ENCODE assay signal across 8 cellular contexts in genomic region chr1:54581621-54582035, GRCh38. TPM values are rescaled to one million over a fixed set of nuclear protein-coding genes. Genes with fewer than 3 reads are reported as not detected.
A peak's percentile ranks its signal among the peaks of the same experiment; 100 is the strongest.
DNase-seq lines count a peak whose midpoint lies in the region; ATAC-seq, FAIRE-seq and TF ChIP-seq lines count a peak whose summit lies in the region.

No MANE protein-coding gene starts in this region.

- TF ChIP-seq POLR2A in ovary (IDR thresholded peaks at IDR 0.05) = peak; percentile 62

- no peak for TF ChIP-seq EP300 in ovary (IDR thresholded peaks at IDR 0.05)

- no peak overlapping the region for H3K4me3 Mint-ChIP-seq in mesothelial cell of epicardium
- H3K4me3 Mint-ChIP-seq in activated naive CD8-positive, alpha-beta T cell treated with anti-CD3 and anti-CD28 coated beads, Interleukin-2, amount 50 U/mL, for 24 hours = no peak overlapping the region

- intact Hi-C loops in ovary (cut with DNase I) = loop anchor here in 1 of 4 donors (2.0 kb wide), 1 partner anchor 35 kb away; no protein-coding TSS in a partner anchor

- H3K9me3 Mint-ChIP-seq in mesothelial cell of epicardium = peaks cover 7% of the 10 kb centered on the region
- no peaks in the 10 kb centered on the region for H3K9me3 Mint-ChIP-seq in activated naive CD8-positive, alpha-beta T cell treated with anti-CD3 and anti-CD28 coated beads, Interleukin-2, amount 50 U/mL, for 24 hours

- ATAC-seq in HG03378 (IDR thresholded peaks at IDR 0.05; ENCODE audit: unreplicated experiment) = no peak
- ATAC-seq in activated naive CD8-positive, alpha-beta T cell treated with anti-CD3 and anti-CD28 coated beads, Interleukin-2, amount 50 U/mL, for 24 hours = no peak

- 33 to 34% (median 34%) methylated on average over 4 to 5 of the region's 5 CpGs for WGBS in ovary, 3 donors

- FAIRE-seq in RCC 7860 (lab: Jason Lieb, UNC) = peak; percentile 65

- peak overlapping the region; percentile 16 to 83 for H3K27ac ChIP-seq in ovary

- peak; percentile 75 for DNase-seq in DMS153 (lab: John Stamatoyannopoulos, UW)
- DNase-seq in RCC 7860 (ENCODE audit: low spot score) = peak; percentile 52
- peak; percentile 61 for DNase-seq in fibroblast of mammary gland (ENCODE audit: low read depth)
- peak; percentile 89 to 95 (median 91) for DNase-seq in ovary
- DNase-seq in mesothelial cell of epicardium (ENCODE audit: low spot score in 2 of 2, unreplicated experiment in 2 of 2) = no peak
- DNase-seq in activated naive CD8-positive, alpha-beta T cell treated with anti-CD3 and anti-CD28 coated beads, Interleukin-2, amount 50 U/mL, for 24 hours = no peak
- DNase-seq in activated naive CD4-positive, alpha-beta T cell treated with Interleukin-2 at 50 U/mL for 16 hours = no peak

- no peaks in the 10 kb centered on the region for H3K36me3 ChIP-seq in ovary

- H3K4me3 ChIP-seq in fibroblast of mammary gland (ENCODE audit: control insufficient read depth, low read depth, low read length) = no peak overlapping the region
- no peak overlapping the region for H3K4me3 ChIP-seq in ovary

- H3K27me3 ChIP-seq in ovary = no peaks in the 10 kb centered on the region

- H3K27me3 Mint-ChIP-seq in mesothelial cell of epicardium (ENCODE audit: low read depth) = no peaks in the 10 kb centered on the region
- no peaks in the 10 kb centered on the region for H3K27me3 Mint-ChIP-seq in activated naive CD8-positive, alpha-beta T cell treated with anti-CD3 and anti-CD28 coated beads, Interleukin-2, amount 50 U/mL, for 24 hours

- H3K4me1 ChIP-seq in ovary (ENCODE audit: insufficient read depth) = peaks cover 26% of the 10 kb centered on the region

- no peaks in the 10 kb centered on the region for H3K9me3 ChIP-seq in ovary

- H3K4me1 Mint-ChIP-seq in mesothelial cell of epicardium = peaks cover 15% of the 10 kb centered on the region
- no peaks in the 10 kb centered on the region for H3K4me1 Mint-ChIP-seq in activated naive CD8-positive, alpha-beta T cell treated with anti-CD3 and anti-CD28 coated beads, Interleukin-2, amount 50 U/mL, for 24 hours

- no peak overlapping the region for H3K27ac Mint-ChIP-seq in mesothelial cell of epicardium
- no peak overlapping the region for H3K27ac Mint-ChIP-seq in activated naive CD8-positive, alpha-beta T cell treated with anti-CD3 and anti-CD28 coated beads, Interleukin-2, amount 50 U/mL, for 24 hours

- TF ChIP-seq CTCF in fibroblast of mammary gland (conservative IDR thresholded peaks at IDR 0.05; ENCODE audit: control insufficient read depth, insufficient read depth, low read depth, low read length) (no peak), ovary (IDR thresholded peaks at IDR 0.05) (no peak), mesothelial cell of epicardium (IDR thresholded peaks at IDR 0.05; ENCODE audit: unreplicated experiment) (no peak)

- H3K36me3 Mint-ChIP-seq in mesothelial cell of epicardium = peaks cover 4% of the 10 kb centered on the region
- no peaks in the 10 kb centered on the region for H3K36me3 Mint-ChIP-seq in activated naive CD8-positive, alpha-beta T cell treated with anti-CD3 and anti-CD28 coated beads, Interleukin-2, amount 50 U/mL, for 24 hours (ENCODE audit: low read depth)

RNA-seq across cellular contexts. Expression of gene ACOT11, which starts 33.6 kb away (rescaled TPM):
- 10 to 100 TPM in 5 of 7 donors, 1 to 10 TPM in 2; 7.6 to 28.4 (median 17.0) TPM for total RNA-seq in ovary
- polyA plus RNA-seq in ovary = 1 to 10 TPM; 3.0 to 7.2 TPM
- 8.3 to 10.3 TPM (median 8.9 TPM) in 3 replicates for total RNA-seq in mesothelial cell of epicardium

RNA-seq across cellular contexts. Expression of gene FAM151A, which starts 41.7 kb away (rescaled TPM):
- total RNA-seq in ovary = not detected
- under 1 TPM in 1 of 2 donors, not detected in 1; 0.06 TPM for polyA plus RNA-seq in ovary
- total RNA-seq in mesothelial cell of epicardium = not detected in 3 replicates

RNA-seq across cellular contexts. Expression of gene MROH7, which starts 60.0 kb away (rescaled TPM):
- 10 to 100 TPM in 3 of 7 donors, 1 to 10 TPM in 4; 4.6 to 20.9 (median 9.7) TPM for total RNA-seq in ovary
- polyA plus RNA-seq in ovary = 1 to 10 TPM; 3.1 to 3.4 TPM
- 4.0 to 4.3 TPM (median 4.2 TPM) in 3 replicates for total RNA-seq in mesothelial cell of epicardium

Comparison
In these comparisons a context has a peak if more than half of its experiments do, and no peak if none do; other contexts are left out.
1. DNase-seq: peak in DMS153 (single experiment), RCC 7860 (single experiment), fibroblast of mammary gland (single experiment) and ovary (5 of 5); none in mesothelial cell of epicardium (0 of 2), activated naive CD8-positive, alpha-beta T cell treated with anti-CD3 and anti-CD28 coated beads, Interleukin-2, amount 50 U/mL, for 24 hours (single experiment) and activated naive CD4-positive, alpha-beta T cell treated with Interleukin-2 at 50 U/mL for 16 hours (single experiment).